20 cellular contexts compared by ENCODE assay signal in the genomic region with DNA sequence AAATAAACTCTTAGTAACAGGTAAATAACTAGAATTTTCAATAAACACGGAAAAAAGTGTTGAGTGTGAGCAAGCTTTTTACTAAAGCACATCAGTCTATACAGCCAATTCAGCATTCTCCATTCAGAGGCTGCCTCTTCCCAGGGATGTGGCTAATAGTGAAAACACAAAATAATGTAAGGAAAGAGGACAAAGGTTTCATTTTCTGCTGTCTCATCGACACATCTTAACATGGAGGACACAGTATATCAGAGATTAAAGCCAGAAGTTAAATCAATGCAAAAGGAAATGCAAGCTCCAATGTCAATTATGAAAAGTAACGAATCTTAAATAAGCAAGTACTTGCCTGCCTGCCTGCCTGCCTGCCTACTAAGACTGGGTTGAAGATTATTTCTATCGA. TPM values are rescaled to one million over a fixed set of nuclear protein-coding genes. Genes with fewer than 3 reads are reported as not detected.
DNase-seq lines count a peak whose midpoint lies in the region; ATAC-seq, FAIRE-seq and TF ChIP-seq lines count a peak whose summit lies in the region.
"Had no signal": no experiment of that assay in that cellular context is flagged by ENCODE, and none has a peak within 500 bp of the region (broad histone marks: within the 10 kb centered on the region; RNA-seq: fewer than 3 reads in every experiment).

No MANE protein-coding gene starts in this region.

- H3K36me3 Mint-ChIP-seq in CD4-positive, CD25-positive, alpha-beta regulatory T cell: no peaks in the 10 kb centered on the region
- no peaks in the 10 kb centered on the region for H3K36me3 Mint-ChIP-seq in T-helper 17 cell (ENCODE audit: low read depth)

- no peaks in the 10 kb centered on the region for H3K9me3 ChIP-seq in A549
- no peaks in the 10 kb centered on the region for H3K9me3 ChIP-seq in CD4-positive, CD25-positive, alpha-beta regulatory T cell (ENCODE audit: control insufficient read depth in 2 of 2, low read length in 2 of 2)
- no peaks in the 10 kb centered on the region for H3K9me3 ChIP-seq in T-helper 17 cell (ENCODE audit: control insufficient read depth, low read length, poor library complexity, severe bottlenecking)
- no peaks in the 10 kb centered on the region for H3K9me3 ChIP-seq in esophagus squamous epithelium
- H3K9me3 ChIP-seq: HAP-1 had no signal

- H3K27me3 Mint-ChIP-seq in CD4-positive, CD25-positive, alpha-beta regulatory T cell: no peaks in the 10 kb centered on the region
- no peaks in the 10 kb centered on the region for H3K27me3 Mint-ChIP-seq in T-helper 17 cell
- H3K27me3 Mint-ChIP-seq: IgD-negative memory B cell had no signal

- H3K9me3 Mint-ChIP-seq in CD4-positive, CD25-positive, alpha-beta regulatory T cell: no peaks in the 10 kb centered on the region
- H3K9me3 Mint-ChIP-seq: CD14-positive monocyte, IgD-negative memory B cell had no signal

- POLR2A ChIA-PET in A549 (lab: Yijun Ruan, JAX): no interaction called here

- FAIRE-seq in A549 (lab: Jason Lieb, UNC) (no peak), RCC 7860 (lab: Jason Lieb, UNC) (no peak)
- FAIRE-seq: HTR-8/SVneo had no signal

- 89% methylated on average over 4 of the region's 4 CpGs for WGBS in A549 (ENCODE audit: missing lambda C conversion rate)
- 42 to 47% methylated on average over 4 of the region's 4 CpGs for WGBS in esophagus squamous epithelium, 2 donors

- H3K27ac ChIP-seq in A549 (peak overlapping the region in 1 of 2 experiments; percentile 2; a peak in 1 of 6 replicates), esophagus squamous epithelium (peak overlapping the region; percentile 10 to 77 (median 48))
- H3K27ac ChIP-seq in CD4-positive, CD25-positive, alpha-beta regulatory T cell (ENCODE audit: insufficient read depth, low read length, poor library complexity, severe bottlenecking): no peak overlapping the region

- H3K4me1 ChIP-seq in A549: peaks cover 60% of the 10 kb centered on the region
- peaks cover 4% of the 10 kb centered on the region for H3K4me1 ChIP-seq in CD4-positive, CD25-positive, alpha-beta regulatory T cell (ENCODE audit: control insufficient read depth, insufficient read depth, low read length, poor library complexity, severe bottlenecking)
- peaks cover 18 to 95% (median 52%) of the 10 kb centered on the region in 3 donors for H3K4me1 ChIP-seq in esophagus squamous epithelium
- H3K4me1 ChIP-seq: HAP-1 had no signal

- TF ChIP-seq POLR2A in A549 (IDR thresholded peaks at IDR 0.05; ENCODE audit: low read length) (no peak), esophagus squamous epithelium (IDR thresholded peaks at IDR 0.05) (no peak)

- H3K27me3 ChIP-seq in CD4-positive, CD25-positive, alpha-beta regulatory T cell (ENCODE audit: control insufficient read depth, insufficient read depth, low read length): no peaks in the 10 kb centered on the region
- no peaks in the 10 kb centered on the region for H3K27me3 ChIP-seq in esophagus squamous epithelium

- H3K27ac Mint-ChIP-seq in CD4-positive, CD25-positive, alpha-beta regulatory T cell: peak overlapping the region in 2 of 3 donors; percentile 7 to 21
- H3K27ac Mint-ChIP-seq in T-helper 17 cell: peak overlapping the region; percentile 27
- H3K27ac Mint-ChIP-seq: CD14-positive monocyte, IgD-negative memory B cell had no signal

- H3K4me2 ChIP-seq in A549: 0 out of 3 replicates have a peak overlapping the region, but pooled peaks have one; percentile 3

- CTCF ChIA-PET in A549 (lab: Yijun Ruan, JAX): no interaction called here

- TF ChIP-seq CTCF in A549 (IDR thresholded peaks at IDR 0.05) (no peak), esophagus squamous epithelium (IDR thresholded peaks at IDR 0.05) (no peak)

- DNase-seq in A549 (ENCODE audit: low read depth in 1 of 2, low spot score in 1 of 2) (no peak), T-helper 17 cell (no peak), esophagus squamous epithelium (lab: John Stamatoyannopoulos, UW) (no peak), midbrain (lab: John Stamatoyannopoulos, UW) (no peak), RCC 7860 (ENCODE audit: low spot score) (no peak), kidney glomerular epithelial cell (lab: John Stamatoyannopoulos, UW) (no peak)
- DNase-seq in CD4-positive, CD25-positive, alpha-beta regulatory T cell: no peak
- DNase-seq: GDM1, MM.1S, NCI-H1092 treated with DMSO at 0.1 percent for 48 hours, NCI-H1694, NCI-H2081 treated with DMSO at 0.1 percent for 48 hours, NCI-H748 treated with DMSO at 0.1 percent for 48 hours, SHP77 treated with DMSO at 0.1 percent for 48 hours had no signal

- no peak for TF ChIP-seq RAD21 in A549 (conservative IDR thresholded peaks at IDR 0.05 in 1 of 2, IDR thresholded peaks at IDR 0.05 in 1 of 2)

- no peaks in the 10 kb centered on the region for H3K36me3 ChIP-seq in CD4-positive, CD25-positive, alpha-beta regulatory T cell (ENCODE audit: control insufficient read depth, insufficient read depth, low read length)
- H3K36me3 ChIP-seq in esophagus squamous epithelium: no peaks in the 10 kb centered on the region
- H3K36me3 ChIP-seq: HAP-1 had no signal

- intact Hi-C loops in esophagus squamous epithelium (cut with DNase I): no loop called here

- no peak for TF ChIP-seq EP300 in A549 (IDR thresholded peaks at IDR 0.05)

- H3K4me3 ChIP-seq in A549: no peak overlapping the region
- no peak overlapping the region for H3K4me3 ChIP-seq in CD4-positive, CD25-positive, alpha-beta regulatory T cell (ENCODE audit: low read depth, low read length)
- no peak overlapping the region for H3K4me3 ChIP-seq in esophagus squamous epithelium
- H3K4me3 ChIP-seq: HAP-1 had no signal

- peak overlapping the region in 2 of 4 donors; percentile 1 to 81 for H3K4me3 Mint-ChIP-seq in CD4-positive, CD25-positive, alpha-beta regulatory T cell
- no peak overlapping the region for H3K4me3 Mint-ChIP-seq in T-helper 17 cell
- H3K4me3 Mint-ChIP-seq: CD14-positive monocyte, IgD-negative memory B cell had no signal

- peaks cover 32 to 61% (median 46%) of the 10 kb centered on the region in 4 donors for H3K4me1 Mint-ChIP-seq in CD4-positive, CD25-positive, alpha-beta regulatory T cell
- peaks cover 34% of the 10 kb centered on the region for H3K4me1 Mint-ChIP-seq in T-helper 17 cell

- no peak for ATAC-seq in A549
- no peak for ATAC-seq in CD4-positive, CD25-positive, alpha-beta regulatory T cell (ENCODE audit: low read depth in 2 of 2)
- ATAC-seq in T-helper 17 cell: no peak
- no peak for ATAC-seq in GM19452 (IDR thresholded peaks at IDR 0.05; ENCODE audit: unreplicated experiment)
- ATAC-seq: SK-N-SH treated with all-trans-retinoic acid at 6 μM for 48 hours had no signal

TF ChIP-seq in A549, 52 proteins besides CTCF, POLR2A, EP300 and RAD21:
- TF ChIP-seq SMC3 (IDR thresholded peaks at IDR 0.05) (no peak), KDM1A (IDR thresholded peaks at IDR 0.05; ENCODE audit: low read depth) (no peak), MAFK (IDR thresholded peaks at IDR 0.05; ENCODE audit: partially characterized antibody) (peak; percentile 8)
- TF ChIP-seq, protein P1, sequence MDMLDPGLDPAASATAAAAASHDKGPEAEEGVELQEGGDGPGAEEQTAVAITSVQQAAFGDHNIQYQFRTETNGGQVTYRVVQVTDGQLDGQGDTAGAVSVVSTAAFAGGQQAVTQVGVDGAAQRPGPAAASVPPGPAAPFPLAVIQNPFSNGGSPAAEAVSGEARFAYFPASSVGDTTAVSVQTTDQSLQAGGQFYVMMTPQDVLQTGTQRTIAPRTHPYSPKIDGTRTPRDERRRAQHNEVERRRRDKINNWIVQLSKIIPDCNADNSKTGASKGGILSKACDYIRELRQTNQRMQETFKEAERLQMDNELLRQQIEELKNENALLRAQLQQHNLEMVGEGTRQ (IDR thresholded peaks at IDR 0.05): no peak

RNA-seq across cellular contexts. Expression of a gene that starts 43.2 kb away (rescaled TPM):
- polyA plus RNA-seq in A549 (2011; rRNA removed) (18.3 and 26.2 TPM in 2 replicates), A549 (2017; fragmentation: RNase III; extraction: RNeasy Plus Mini Kit Qiagen cat#74134 plus additional on column Dnase treatment) (17.9 to 18.2 TPM (median 18.0 TPM) in 3 replicates)
- polyA plus RNA-seq in A549 (2012; cell fraction: cytosol; rRNA removed): 4.7 and 6.1 TPM in 2 replicates
- 8.1 and 10.5 TPM in 2 replicates for polyA plus RNA-seq in A549 (2012; cell fraction: nucleus; rRNA removed)
- 31.8 and 33.3 TPM in 2 replicates for polyA minus RNA-seq in A549 (2011; rRNA and poly(A)+ RNA removed)
- 26.7 TPM for total RNA-seq in CD4-positive, CD25-positive, alpha-beta regulatory T cell
- 10 to 100 TPM; 14.9 to 22.4 (median 17.0) TPM for polyA plus RNA-seq in CD4-positive, CD25-positive, alpha-beta regulatory T cell
- total RNA-seq in T-helper 17 cell (10 to 100 TPM; 24.7 to 27.3 TPM), esophagus squamous epithelium (10 to 100 TPM; 16.9 to 18.7 (median 17.9) TPM)
